24 cellular contexts compared by ENCODE assay signal in the genomic region with DNA sequence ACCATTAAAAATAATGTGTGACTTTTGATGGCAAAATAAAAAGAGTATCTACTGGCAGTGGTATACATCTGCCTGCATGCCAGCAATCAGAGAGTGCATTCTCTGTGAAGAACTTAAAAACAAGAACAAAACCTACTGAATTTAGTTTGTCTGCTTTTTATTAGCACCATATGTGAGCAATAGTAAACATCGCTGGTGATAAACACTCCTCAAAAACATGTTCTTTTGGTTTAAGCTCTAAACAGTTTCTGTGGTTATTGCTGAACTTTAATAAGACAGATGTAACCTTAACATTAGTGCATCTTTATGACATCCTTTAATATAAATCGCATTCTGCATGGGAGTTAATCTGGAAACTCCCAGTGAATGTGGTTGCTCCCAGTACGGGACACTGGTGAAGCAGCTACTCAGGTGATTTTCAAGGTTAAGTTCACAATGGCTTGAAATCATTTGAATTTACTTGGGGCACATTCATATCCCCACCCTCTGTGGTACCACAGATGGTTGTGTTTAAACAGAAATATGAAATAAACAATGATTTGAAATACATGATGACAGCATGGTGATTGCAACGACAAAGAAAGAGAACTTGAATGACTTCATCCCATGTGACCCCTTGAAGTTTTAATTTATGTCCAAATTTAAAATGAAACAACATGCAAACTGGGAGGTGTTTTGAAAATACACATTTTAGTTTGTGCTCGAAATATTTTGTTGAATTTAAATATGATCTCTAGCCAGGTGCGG.
"Had no signal": no experiment of that assay in that cellular context is flagged by ENCODE, and none has a peak within 500 bp of the region (broad histone marks: within the 10 kb centered on the region; RNA-seq: fewer than 3 reads in every experiment).

No MANE protein-coding gene starts in this region.

- DNase-seq: activated CD4-positive, alpha-beta T cell treated with anti-CD3 and anti-CD28 coated beads for 4 hours; activated CD8-positive, alpha-beta memory T cell treated with anti-CD3 and anti-CD28 coated beads, Interleukin-2, amount 50 U/mL, for 48 hours; activated CD8-positive, alpha-beta T cell treated with anti-CD3 and anti-CD28 coated beads for 36 hours; activated naive CD4-positive, alpha-beta T cell treated with anti-CD3 and anti-CD28 coated beads, Interleukin-2, amount 50 U/mL, for 16 hours; activated naive CD8-positive, alpha-beta T cell treated with anti-CD3 and anti-CD28 coated beads, Interleukin-2, amount 10 ng/mL, durations not matched to agents 7 days and 5 days; activated T-cell treated with anti-CD3 and anti-CD28 coated beads, Interleukin-2, amount 50 U/mL, for 1 hour; body of pancreas; central memory CD4-positive, alpha-beta T cell; KG1; NCI-H1048; NCI-H1417; NCI-H1694; NCI-H2029; NCI-H2107; NCI-H2171 treated with DMSO at 0.1 percent for 48 hours; NCI-H226; NCI-H526; NCI-H82; NK-92 treated with Interleukin-12 subunit alpha and Interleukin-12 subunit beta, amount 100 ng/mL, for 24 hours; OCI-M1; RPMI8226; T-helper 1 cell had no signal

- H3K4me1 ChIP-seq: ascending aorta, body of pancreas had no signal

- H3K27ac ChIP-seq: ascending aorta, body of pancreas, SK-N-MC had no signal

- H3K27me3 ChIP-seq: ascending aorta, body of pancreas had no signal

- H3K4me1 Mint-ChIP-seq: activated naive CD8-positive, alpha-beta T cell treated with anti-CD3 and anti-CD28 coated beads, Interleukin-2, amount 10 ng/mL, durations not matched to agents 7 days and 5 days had no signal

- H3K4me3 ChIP-seq: ascending aorta, body of pancreas, SK-N-MC had no signal

- H3K27me3 Mint-ChIP-seq: activated CD8-positive, alpha-beta T cell treated with anti-CD3 and anti-CD28 coated beads for 36 hours had no signal

- H3K9me3 ChIP-seq: ascending aorta had no signal

- H3K36me3 ChIP-seq: ascending aorta had no signal

- H3K4me3 Mint-ChIP-seq: activated CD8-positive, alpha-beta T cell treated with anti-CD3 and anti-CD28 coated beads for 36 hours; activated naive CD8-positive, alpha-beta T cell treated with anti-CD3 and anti-CD28 coated beads, Interleukin-2, amount 10 ng/mL, durations not matched to agents 7 days and 5 days had no signal

- H3K27ac Mint-ChIP-seq: activated CD8-positive, alpha-beta T cell treated with anti-CD3 and anti-CD28 coated beads for 36 hours; activated naive CD8-positive, alpha-beta T cell treated with anti-CD3 and anti-CD28 coated beads, Interleukin-2, amount 10 ng/mL, durations not matched to agents 7 days and 5 days had no signal
